In the genomic region with DNA sequence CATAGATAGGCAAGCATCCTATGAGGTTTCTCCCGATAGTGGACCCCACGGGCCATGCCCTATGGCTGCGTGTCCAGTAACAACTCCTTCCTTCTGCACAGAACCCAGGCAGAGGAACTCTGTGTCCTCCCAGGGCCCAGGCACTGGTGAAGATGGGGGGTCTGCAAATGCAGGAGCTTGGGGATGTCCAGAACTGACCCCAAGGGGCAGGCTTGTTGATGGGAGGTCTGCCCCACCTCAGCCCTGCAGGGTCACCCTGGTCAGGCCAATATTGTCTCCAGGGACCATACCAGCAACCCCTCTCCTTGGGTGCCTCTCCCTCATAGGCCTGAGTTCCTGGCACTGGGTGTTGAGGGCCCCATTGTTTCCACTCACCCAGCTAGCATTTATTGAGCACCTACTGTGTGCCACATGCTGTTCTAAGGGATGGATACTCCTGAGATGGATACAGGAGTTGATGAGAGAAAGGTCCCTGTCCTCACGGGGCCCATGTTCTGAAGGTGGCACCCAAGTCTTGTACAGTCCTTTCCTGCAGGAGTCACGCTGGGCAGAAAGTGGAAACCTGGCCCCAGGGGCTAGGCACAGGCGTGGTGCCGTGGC, we compare ENCODE assay signal across 13 cellular contexts.
"Had no signal": no experiment of that assay in that cellular context is flagged by ENCODE, and none has a peak within 500 bp of the region (broad histone marks: within the 10 kb centered on the region; RNA-seq: fewer than 3 reads in every experiment).

No MANE protein-coding gene starts in this region.

- H3K4me3 ChIP-seq: ovary, prostate gland, tibial nerve had no signal

- DNase-seq: activated CD4-positive, alpha-beta T cell treated with anti-CD3 and anti-CD28 coated beads, Interleukin-2, amount 50 U/mL, for 1 hour; activated CD4-positive, CD25-positive, alpha-beta regulatory T cell treated with anti-CD3 and anti-CD28 coated beads, Interleukin-2, amount 50 U/mL, for 72 hours; activated CD8-positive, alpha-beta T cell treated with anti-CD3 and anti-CD28 coated beads, Interleukin-2, amount 10 ng/mL, durations not matched to agents 7 days and 5 days; aorta; erythroblast; foreskin keratinocyte; naive thymus-derived CD4-positive, alpha-beta T cell; ovary; stimulated activated CD4-positive, alpha-beta T cell treated with anti-CD3 and anti-CD28 coated beads, Interleukin-12 subunit alpha, Interleukin-12 subunit beta, amount 100 ng/mL, for 4 hours had no signal

- H3K36me3 ChIP-seq: ovary had no signal

- H3K27ac ChIP-seq: foreskin keratinocyte, ovary, prostate gland had no signal

- H3K9me3 ChIP-seq: ovary, prostate gland, tibial nerve had no signal

- H3K27me3 ChIP-seq: foreskin keratinocyte, ovary, tibial nerve had no signal

- ATAC-seq: activated CD8-positive, alpha-beta T cell treated with anti-CD3 and anti-CD28 coated beads, Interleukin-2, amount 10 ng/mL, durations not matched to agents 7 days and 5 days; activated naive CD4-positive, alpha-beta T cell treated with anti-CD3 and anti-CD28 coated beads, Interleukin-2, amount 50 U/mL, for 72 hours; activated T-helper 17 cell treated with anti-CD3 and anti-CD28 coated beads, Interleukin-2, amount 50 U/mL, for 72 hours; foreskin keratinocyte; naive thymus-derived CD4-positive, alpha-beta T cell had no signal
